In genomic region chr2:66550826-66551225, GRCh38 we compare ENCODE assay signal across 19 cellular contexts.
DNase-seq lines count a peak whose midpoint lies in the region; ATAC-seq, FAIRE-seq and TF ChIP-seq lines count a peak whose summit lies in the region.
"Had no signal": no experiment of that assay in that cellular context is flagged by ENCODE, and none has a peak within 500 bp of the region (broad histone marks: within the 10 kb centered on the region; RNA-seq: fewer than 3 reads in every experiment).

No MANE protein-coding gene starts in this region.

- no peaks in the 10 kb centered on the region for H3K27me3 Mint-ChIP-seq in progenitor cell of endocrine pancreas

- H3K79me2 ChIP-seq in PC-9 (ENCODE audit: low read depth): no peaks in the 10 kb centered on the region

- no peak overlapping the region for H3K4me3 Mint-ChIP-seq in progenitor cell of endocrine pancreas (ENCODE audit: low read depth)
- H3K4me3 Mint-ChIP-seq: CD14-positive monocyte; CD8-positive, alpha-beta T cell; H9 had no signal

- ATAC-seq in GM18909 (IDR thresholded peaks at IDR 0.05; ENCODE audit: poor library complexity, unreplicated experiment): no peak
- ATAC-seq: CD8-positive, alpha-beta T cell had no signal

- peak overlapping the region; percentile 65 for H3K27ac Mint-ChIP-seq in progenitor cell of endocrine pancreas
- H3K27ac Mint-ChIP-seq: CD14-positive monocyte; CD8-positive, alpha-beta T cell; H9 had no signal

- H3K4me2 ChIP-seq in PC-9: peak overlapping the region; percentile 21; the same call in 1 of the 2 replicates

- H4K20me1 ChIP-seq in PC-9 (ENCODE audit: insufficient read depth): no peaks in the 10 kb centered on the region

- TF ChIP-seq CTCF in PC-9 (conservative IDR thresholded peaks at IDR 0.05) (no peak), bronchial epithelial cell (IDR thresholded peaks at IDR 0.05; ENCODE audit: insufficient read depth, low read length, severe bottlenecking) (no peak), esophagus squamous epithelium (IDR thresholded peaks at IDR 0.05) (no peak), progenitor cell of endocrine pancreas (IDR thresholded peaks at IDR 0.05; ENCODE audit: unreplicated experiment) (no peak), tibial artery (IDR thresholded peaks at IDR 0.05) (no peak)

- peaks cover 67% of the 10 kb centered on the region for H3K4me1 Mint-ChIP-seq in progenitor cell of endocrine pancreas (ENCODE audit: low read depth)

- POLR2A ChIA-PET in PC-9 (lab: Charles Lee; ENCODE audit: unreplicated experiment): no interaction called here

- H3K27me3 ChIP-seq in PC-9 (ENCODE audit: insufficient read depth, low read depth) (no peaks in the 10 kb centered on the region), bronchial epithelial cell (ENCODE audit: control insufficient read depth, insufficient read depth, low read length) (no peaks in the 10 kb centered on the region), esophagus squamous epithelium (no peaks in the 10 kb centered on the region), tibial artery (no peaks in the 10 kb centered on the region)

- H3K27ac ChIP-seq in PC-9 (no peak overlapping the region), esophagus squamous epithelium (peak overlapping the region in 3 of 4 donors; percentile 51 to 59 (median 57)), tibial artery (no peak overlapping the region)

- no peaks in the 10 kb centered on the region for H3K36me3 ChIP-seq in PC-9 (ENCODE audit: low read depth)
- no peaks in the 10 kb centered on the region for H3K36me3 ChIP-seq in bronchial epithelial cell (ENCODE audit: control insufficient read depth, insufficient read depth, low read length)
- H3K36me3 ChIP-seq in esophagus squamous epithelium: peaks cover 0 to 24% (median 0%) of the 10 kb centered on the region in 3 donors
- H3K36me3 ChIP-seq in tibial artery: no peaks in the 10 kb centered on the region

- peak in 1 of 2 experiments; percentile 60 for DNase-seq in PC-9
- peak; percentile 87 for DNase-seq in bronchial epithelial cell (ENCODE audit: low read depth)
- DNase-seq in esophagus squamous epithelium (lab: John Stamatoyannopoulos, UW): no peak
- DNase-seq in progenitor cell of endocrine pancreas (ENCODE audit: low spot score, unreplicated experiment): no peak
- DNase-seq in NK-92 treated with Interleukin-12 subunit alpha and Interleukin-12 subunit beta, amount 100 ng/mL, for 24 hours (lab: John Stamatoyannopoulos, UW): no peak
- DNase-seq in activated CD8-positive, alpha-beta memory T cell treated with anti-CD3 and anti-CD28 coated beads, Interleukin-2, amount 50 U/mL, for 4 hours: no peak
- DNase-seq in tibial artery: no peak
- DNase-seq: CD8-positive, alpha-beta T cell; COR-L47; DMS153; DMS79 treated with DMSO at 0.1 percent for 48 hours; EL; GOT3; H9 had no signal

- H3K36me3 Mint-ChIP-seq in progenitor cell of endocrine pancreas (ENCODE audit: insufficient read depth): peaks cover 13% of the 10 kb centered on the region
- H3K36me3 Mint-ChIP-seq: CD14-positive monocyte; CD8-positive, alpha-beta T cell had no signal

- WGBS in esophagus squamous epithelium, 2 donors: 31 to 44% methylated on average over 1 of the region's 1 CpG

- CTCF ChIA-PET in PC-9 (lab: Charles Lee): no interaction called here

- H3K4me1 ChIP-seq in PC-9 (replicated peaks; ENCODE audit: insufficient read depth): peaks cover 22% of the 10 kb centered on the region
- H3K4me1 ChIP-seq in esophagus squamous epithelium: peaks cover 12 to 99% (median 44%) of the 10 kb centered on the region in 3 donors
- H3K4me1 ChIP-seq in tibial artery: peaks cover 0 to 21% (median 10%) of the 10 kb centered on the region in 4 donors

- no peak overlapping the region for H3K4me3 ChIP-seq in PC-9
- H3K4me3 ChIP-seq in bronchial epithelial cell (ENCODE audit: low read depth, low read length): no peak overlapping the region
- H3K4me3 ChIP-seq in esophagus squamous epithelium: no peak overlapping the region
- no peak overlapping the region for H3K4me3 ChIP-seq in tibial artery

- H3K9me3 ChIP-seq in PC-9 (ENCODE audit: insufficient read depth, low read depth): no peaks in the 10 kb centered on the region
- H3K9me3 ChIP-seq in esophagus squamous epithelium: no peaks in the 10 kb centered on the region
- no peaks in the 10 kb centered on the region for H3K9me3 ChIP-seq in tibial artery

- no peaks in the 10 kb centered on the region for H3K9me3 Mint-ChIP-seq in progenitor cell of endocrine pancreas (ENCODE audit: low read depth)
- H3K9me3 Mint-ChIP-seq: CD14-positive monocyte; CD8-positive, alpha-beta T cell; H9 had no signal

- intact Hi-C loops in PC-9 (cut with micrococcal nuclease; ENCODE audit: unreplicated experiment) (no loop called here), esophagus squamous epithelium (cut with DNase I) (no loop called here), tibial artery (cut with DNase I; ENCODE audit: low total_unique reads) (no loop called here)

- TF ChIP-seq POLR2A in esophagus squamous epithelium (IDR thresholded peaks at IDR 0.05): no peak

- FAIRE-seq in bronchial epithelial cell (lab: Jason Lieb, UNC): no peak
- FAIRE-seq: D721Med, G401.6, GM12891 had no signal

- H2AFZ ChIP-seq in PC-9: no peak overlapping the region

- BruUV-seq in PC-9 (replicated peaks; lab: Mats Ljungman, UMichigan): no TSS peak

- H3F3A ChIP-seq in PC-9 (ENCODE audit: insufficient read depth, low read depth): no peaks in the 10 kb centered on the region

- no peaks in the 10 kb centered on the region for H3K9me2 ChIP-seq in PC-9 (ENCODE audit: insufficient read depth)

Comparison
In these comparisons a context has a peak if more than half of its experiments do, and no peak if none do; other contexts are left out.
1. H3K27ac ChIP-seq: peak in esophagus squamous epithelium (3 of 4); none in PC-9 (single experiment) and tibial artery (0 of 2).